1 cellular context compared by ENCODE assay signal in the genomic region with DNA sequence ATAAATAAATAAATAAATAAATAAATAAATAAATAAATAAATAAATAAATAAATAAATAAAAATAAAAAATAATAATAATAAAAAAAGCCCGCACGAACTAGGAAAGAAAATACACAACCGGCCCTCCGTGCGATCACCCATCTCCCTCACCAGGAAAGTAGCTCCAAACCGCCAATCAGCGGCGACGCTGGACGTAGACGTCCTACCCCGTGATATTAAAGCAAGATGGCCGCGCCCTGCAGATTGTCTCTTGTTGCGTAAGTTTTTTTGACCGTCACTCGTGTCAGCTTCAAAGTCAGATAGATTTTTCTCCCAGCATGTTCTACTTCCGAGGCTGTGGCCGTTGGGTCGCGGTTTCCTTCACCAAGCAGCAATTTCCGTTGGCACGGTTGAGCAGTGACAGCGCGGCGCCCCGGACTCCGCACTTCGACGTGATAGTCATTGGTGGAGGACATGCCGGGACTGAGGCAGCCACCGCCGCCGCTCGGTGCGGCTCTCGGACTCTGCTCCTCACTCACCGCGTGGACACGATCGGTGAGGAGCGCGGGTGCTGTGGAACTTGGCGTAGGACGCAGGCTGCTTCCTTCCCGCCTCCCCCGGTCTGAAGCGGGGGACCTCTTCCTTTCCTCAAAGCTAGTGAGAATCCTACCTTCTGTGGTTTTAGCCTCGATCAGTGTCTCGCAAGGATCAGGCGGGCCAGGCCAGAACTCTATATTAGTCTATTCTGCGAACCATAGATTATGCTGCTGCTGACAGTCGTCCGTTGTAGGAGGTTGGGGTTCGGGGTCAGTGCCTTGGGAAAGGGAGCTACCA.
A peak's percentile ranks its signal among the peaks of the same experiment; 100 is the strongest.
TF ChIP-seq lines count a peak whose summit lies in the region.

A gene with protein sequence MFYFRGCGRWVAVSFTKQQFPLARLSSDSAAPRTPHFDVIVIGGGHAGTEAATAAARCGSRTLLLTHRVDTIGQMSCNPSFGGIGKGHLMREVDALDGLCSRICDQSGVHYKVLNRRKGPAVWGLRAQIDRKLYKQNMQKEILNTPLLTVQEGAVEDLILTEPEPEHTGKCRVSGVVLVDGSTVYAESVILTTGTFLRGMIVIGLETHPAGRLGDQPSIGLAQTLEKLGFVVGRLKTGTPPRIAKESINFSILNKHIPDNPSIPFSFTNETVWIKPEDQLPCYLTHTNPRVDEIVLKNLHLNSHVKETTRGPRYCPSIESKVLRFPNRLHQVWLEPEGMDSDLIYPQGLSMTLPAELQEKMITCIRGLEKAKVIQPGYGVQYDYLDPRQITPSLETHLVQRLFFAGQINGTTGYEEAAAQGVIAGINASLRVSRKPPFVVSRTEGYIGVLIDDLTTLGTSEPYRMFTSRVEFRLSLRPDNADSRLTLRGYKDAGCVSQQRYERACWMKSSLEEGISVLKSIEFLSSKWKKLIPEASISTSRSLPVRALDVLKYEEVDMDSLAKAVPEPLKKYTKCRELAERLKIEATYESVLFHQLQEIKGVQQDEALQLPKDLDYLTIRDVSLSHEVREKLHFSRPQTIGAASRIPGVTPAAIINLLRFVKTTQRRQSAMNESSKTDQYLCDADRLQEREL (plus strand): TSS at position 201 of the 814 bp plus-strand sequence. CDS start 118 bp downstream, at position 319.

TF ChIP-seq in Ishikawa, 13 proteins besides CTCF, POLR2A, EP300 and RAD21 (continued from another document):
- TF ChIP-seq TAF1 (IDR thresholded peaks at IDR 0.05; ENCODE audit: low read depth) (peak; percentile 89), TCF12 (IDR thresholded peaks at IDR 0.05; ENCODE audit: low read depth) (peak; percentile 64; the same call in 1 of the 2 replicates), YY1 (IDR thresholded peaks at IDR 0.05; ENCODE audit: low read depth) (peak; percentile 95), CEBPB (IDR thresholded peaks at IDR 0.05) (peak; percentile 97), ZBTB7A (IDR thresholded peaks at IDR 0.05; ENCODE audit: low read depth) (no peak)
- TF ChIP-seq, protein P1, sequence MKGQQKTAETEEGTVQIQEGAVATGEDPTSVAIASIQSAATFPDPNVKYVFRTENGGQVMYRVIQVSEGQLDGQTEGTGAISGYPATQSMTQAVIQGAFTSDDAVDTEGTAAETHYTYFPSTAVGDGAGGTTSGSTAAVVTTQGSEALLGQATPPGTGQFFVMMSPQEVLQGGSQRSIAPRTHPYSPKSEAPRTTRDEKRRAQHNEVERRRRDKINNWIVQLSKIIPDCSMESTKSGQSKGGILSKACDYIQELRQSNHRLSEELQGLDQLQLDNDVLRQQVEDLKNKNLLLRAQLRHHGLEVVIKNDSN (IDR thresholded peaks at IDR 0.05), result no peak
TF ChIP-seq in Ishikawa: peak in this region for 7.
